ENCODE assay signal across 8 cellular contexts in the genomic region with DNA sequence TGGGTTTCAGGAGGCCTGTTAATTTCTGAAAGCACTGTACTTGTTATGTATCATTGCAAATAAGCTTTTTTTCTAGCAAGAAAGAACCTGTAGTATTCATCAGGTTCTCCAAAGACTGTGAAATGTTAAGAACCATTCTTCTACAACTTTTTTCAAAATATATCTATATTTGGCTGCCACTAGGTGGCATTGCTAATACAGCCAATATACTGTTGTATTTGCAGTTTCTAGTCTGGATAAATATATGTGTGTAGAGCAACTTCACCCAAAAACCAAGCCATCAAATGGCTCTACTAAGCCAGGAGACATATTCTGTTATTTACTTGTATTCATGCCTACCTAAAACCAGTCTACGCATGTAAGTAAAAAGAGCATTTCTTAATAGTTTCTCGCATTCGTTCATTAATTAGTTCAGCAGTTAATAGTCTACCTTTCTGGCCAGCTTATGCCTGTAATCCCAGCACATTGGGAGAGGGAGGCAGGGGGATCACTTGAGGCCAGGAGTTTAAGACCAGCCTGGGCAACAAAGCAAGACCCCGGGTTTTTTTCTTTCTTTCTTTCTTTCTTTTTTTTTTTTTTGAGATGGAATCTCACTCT. TPM values are rescaled to one million over a fixed set of nuclear protein-coding genes. Genes with fewer than 3 reads are reported as not detected.
A peak's percentile ranks its signal among the peaks of the same experiment; 100 is the strongest.
DNase-seq lines count a peak whose midpoint lies in the region; ATAC-seq and TF ChIP-seq lines count a peak whose summit lies in the region.

No MANE protein-coding gene starts in this region.

- H3K9me2 ChIP-seq in neural cell (ENCODE audit: insufficient read depth, low read length): no peaks in the 10 kb centered on the region

- TF ChIP-seq EP300 in neural cell (conservative IDR thresholded peaks at IDR 0.05; ENCODE audit: poor library complexity, severe bottlenecking): no peak

- H3K4me3 Mint-ChIP-seq in CD8-positive, alpha-beta T cell: no peak overlapping the region

- intact Hi-C loops in CD8-positive, alpha-beta T cell (cut with DNase I, micrococcal nuclease): no loop called here

- H3K9me3 Mint-ChIP-seq in CD8-positive, alpha-beta T cell: no peaks in the 10 kb centered on the region

- no peak overlapping the region for H3K4me3 ChIP-seq in CD8-positive, alpha-beta T cell (ENCODE audit: low read depth, low read length)
- no peak overlapping the region for H3K4me3 ChIP-seq in neural cell (ENCODE audit: low read length)

- H2AFZ ChIP-seq in neural cell (ENCODE audit: low read depth, low read length): no peak overlapping the region

- H3K27me3 ChIP-seq in CD8-positive, alpha-beta T cell (ENCODE audit: insufficient read depth, low read length): no peaks in the 10 kb centered on the region
- no peaks in the 10 kb centered on the region for H3K27me3 ChIP-seq in neural cell (ENCODE audit: insufficient read depth, low read depth, low read length)

- ATAC-seq in CD8-positive, alpha-beta T cell: no peak
- ATAC-seq in HG02642 (IDR thresholded peaks at IDR 0.05; ENCODE audit: poor library complexity, unreplicated experiment): no peak
- no peak for ATAC-seq in HG02610 (IDR thresholded peaks at IDR 0.05; ENCODE audit: unreplicated experiment)

- H3K36me3 Mint-ChIP-seq in CD8-positive, alpha-beta T cell: peaks cover 22% of the 10 kb centered on the region

- no peaks in the 10 kb centered on the region for H3F3A ChIP-seq in neural cell (ENCODE audit: insufficient read depth, low read length, poor library complexity, severe bottlenecking)

- POLR2A ChIA-PET in CD8-positive, alpha-beta T cell (lab: Charles Lee): no interaction called here

- peak; percentile 57 for TF ChIP-seq CTCF in CD8-positive, alpha-beta T cell (IDR thresholded peaks at IDR 0.05)
- peak; percentile 73 for TF ChIP-seq CTCF in neural cell (IDR thresholded peaks at IDR 0.05; ENCODE audit: poor library complexity, severe bottlenecking)

- H3K27ac ChIP-seq in CD8-positive, alpha-beta T cell (ENCODE audit: low read depth, low read length): no peak overlapping the region
- no peak overlapping the region for H3K27ac ChIP-seq in neural cell (ENCODE audit: low read length)

- H3K4me2 ChIP-seq in neural cell (ENCODE audit: low read length): no peak overlapping the region

- no peaks in the 10 kb centered on the region for H4K20me1 ChIP-seq in neural cell (ENCODE audit: insufficient read depth)

- CTCF ChIA-PET in CD8-positive, alpha-beta T cell (lab: Charles Lee): interaction anchor here (0.6 to 3.7 kb wide), 7 partner anchors 9 to 290 kb away, joined by 3 to 11 read pairs (median 3); no protein-coding TSS in a partner anchor

- no peaks in the 10 kb centered on the region for H3K27me3 Mint-ChIP-seq in CD8-positive, alpha-beta T cell (ENCODE audit: low read depth)

- H3K4me1 Mint-ChIP-seq in CD8-positive, alpha-beta T cell (ENCODE audit: low read depth): peaks cover 2% of the 10 kb centered on the region

- no peak for DNase-seq in CD8-positive, alpha-beta T cell
- DNase-seq in HCEC 1CT (peak; percentile 59), RKO (ENCODE audit: low spot score) (peak; percentile 72), epidermal melanocyte (ENCODE audit: insufficient read length, low spot score) (peak; percentile 22), activated gamma-delta T cell (lab: John Stamatoyannopoulos, UW) (no peak)

- H3K79me2 ChIP-seq in neural cell (replicated peaks; ENCODE audit: insufficient read depth, low read length): no peaks in the 10 kb centered on the region

- H3K9ac ChIP-seq in neural cell (ENCODE audit: low read length): no peak overlapping the region

- H3K9me3 ChIP-seq in CD8-positive, alpha-beta T cell (ENCODE audit: low read length): no peaks in the 10 kb centered on the region
- H3K9me3 ChIP-seq in neural cell (ENCODE audit: low read length): no peaks in the 10 kb centered on the region

- H3K27ac Mint-ChIP-seq in CD8-positive, alpha-beta T cell: no peak overlapping the region

- TF ChIP-seq RAD21 in neural cell (conservative IDR thresholded peaks at IDR 0.05): peak; percentile 48

- no peaks in the 10 kb centered on the region for H3K4me1 ChIP-seq in CD8-positive, alpha-beta T cell (ENCODE audit: insufficient read depth, low read length)

- no peaks in the 10 kb centered on the region for H3K36me3 ChIP-seq in CD8-positive, alpha-beta T cell (ENCODE audit: insufficient read depth, low read length)
- no peaks in the 10 kb centered on the region for H3K36me3 ChIP-seq in neural cell (ENCODE audit: insufficient read depth, low read length)

TF ChIP-seq in neural cell, 6 proteins besides CTCF, POLR2A, EP300 and RAD21:
- TF ChIP-seq SMC3 (conservative IDR thresholded peaks at IDR 0.05; ENCODE audit: poor library complexity) (peak; percentile 52), REST (IDR thresholded peaks at IDR 0.05; ENCODE audit: borderline replicate concordance) (no peak), MXI1 (conservative IDR thresholded peaks at IDR 0.05; ENCODE audit: poor library complexity, severe bottlenecking) (no peak)

RNA-seq across cellular contexts. Expression of gene VMP1, which starts 39.5 kb away (rescaled TPM):
- total RNA-seq in CD8-positive, alpha-beta T cell: 10 to 100 TPM; 56.8 to 66.2 TPM
- polyA plus RNA-seq in neural cell: 64.4 and 75.9 TPM in 2 replicates
- polyA minus RNA-seq in neural cell: 151 and 206 TPM in 2 replicates

RNA-seq across cellular contexts. Expression of gene PTRH2, which starts 39.7 kb away (rescaled TPM):
- 1 to 10 TPM; 6.1 to 7.6 TPM for total RNA-seq in CD8-positive, alpha-beta T cell
- 11.7 and 13.2 TPM in 2 replicates for polyA plus RNA-seq in neural cell
- polyA minus RNA-seq in neural cell: 12.6 and 14.6 TPM in 2 replicates

Comparison
In these comparisons a context has a peak if more than half of its experiments do, and no peak if none do; other contexts are left out.
1. DNase-seq: peak in HCEC 1CT (single experiment), RKO (single experiment) and epidermal melanocyte (single experiment); none in CD8-positive, alpha-beta T cell (0 of 7) and activated gamma-delta T cell (single experiment).